In genomic region chr12:4320859-4321701, GRCh38 we compare ENCODE assay signal across 8 cellular contexts. TPM values are rescaled to one million over a fixed set of nuclear protein-coding genes. Genes with fewer than 3 reads are reported as not detected.
DNase-seq lines count a peak whose midpoint lies in the region; ATAC-seq and TF ChIP-seq lines count a peak whose summit lies in the region.

TIGAR (plus strand) TSS chr12:4321213; CDS start chr12:4321272, 59 bp downstream.

- H3K4me3 ChIP-seq in kidney epithelial cell (ENCODE audit: low read depth, low read length): peak within 1 kb of the TSS; percentile 95

- no peaks in the 10 kb centered on the region for H3K9me3 Mint-ChIP-seq in chondrocyte (ENCODE audit: low read depth)

- DNase-seq in Ammon's horn (ENCODE audit: low spot score) (peak; percentile 97), GM19238 (ENCODE audit: insufficient read length, low spot score) (peak; percentile 98), NCI-H510A (lab: John Stamatoyannopoulos, UW) (peak; percentile 94), chondrocyte (ENCODE audit: low spot score) (no peak), kidney epithelial cell (ENCODE audit: low read depth) (peak; percentile 77)
- DNase-seq in activated CD4-positive, alpha-beta T cell treated with anti-CD3 and anti-CD28 coated beads for 24 hours (ENCODE audit: low read depth in 2 of 2): peak; percentile 80 to 83
- DNase-seq in stimulated activated CD4-positive, alpha-beta T cell treated with anti-CD3 and anti-CD28 coated beads, Interleukin-15, amount 100 ng/mL, for 24 hours: peak; percentile 95

- peak within 1 kb of the TSS; percentile 95 for H3K27ac Mint-ChIP-seq in chondrocyte (ENCODE audit: unreplicated experiment)

- H3K4me1 Mint-ChIP-seq in chondrocyte (ENCODE audit: low read depth): peaks cover 35% of the 10 kb centered on the region

- peak within 1 kb of the TSS; percentile 83 for H3K4me3 Mint-ChIP-seq in chondrocyte (ENCODE audit: unreplicated experiment)

- no peaks in the 10 kb centered on the region for H3K27me3 ChIP-seq in kidney epithelial cell (ENCODE audit: control insufficient read depth, insufficient read depth, low read length)

- H3K27me3 Mint-ChIP-seq in chondrocyte (ENCODE audit: low read depth): no peaks in the 10 kb centered on the region

- peaks cover 3% of the 10 kb centered on the region for H3K36me3 Mint-ChIP-seq in chondrocyte (ENCODE audit: low read depth)

- peak; percentile 93 for ATAC-seq in HG03439 (IDR thresholded peaks at IDR 0.05; ENCODE audit: unreplicated experiment)

- TF ChIP-seq CTCF in chondrocyte (IDR thresholded peaks at IDR 0.05) (no peak), kidney epithelial cell (IDR thresholded peaks at IDR 0.05; ENCODE audit: insufficient read depth, low read length, poor library complexity, severe bottlenecking) (no peak)

- no peaks in the 10 kb centered on the region for H3K36me3 ChIP-seq in kidney epithelial cell (ENCODE audit: control insufficient read depth, insufficient read depth, low read length)

RNA-seq across cellular contexts. Expression of gene TIGAR, which starts in this region (rescaled TPM):
- total RNA-seq in chondrocyte: 27.1 to 30.1 TPM (median 28.8 TPM) in 3 replicates
- total RNA-seq in kidney epithelial cell: 17.3 and 18.3 TPM in 2 replicates
